ENCODE assay signal across 8 cellular contexts in genomic region chr16:3443108-3444031, GRCh38. TPM values are rescaled to one million over a fixed set of nuclear protein-coding genes. Genes with fewer than 3 reads are reported as not detected.
DNase-seq lines count a peak whose midpoint lies in the region; ATAC-seq and TF ChIP-seq lines count a peak whose summit lies in the region.

TSS of gene NAA60 (plus strand) at chr16:3443680. CDS start at chr16:3476228, 32,548 bp downstream.
TSS of gene ZNF597 (minus strand) at chr16:3443504. CDS start at chr16:3443153, 351 bp downstream.

- peak within 1 kb of the TSS; percentile 74 for H3K9ac ChIP-seq in neural cell (ENCODE audit: low read length)

- H3K27ac ChIP-seq in neural cell (ENCODE audit: low read length) (peak within 1 kb of the TSS; percentile 75), stomach (peak within 1 kb of the TSS; percentile 61 to 83 (median 80))

- H3K4me2 ChIP-seq in neural cell (ENCODE audit: low read length) = peak within 1 kb of the TSS; percentile 51

- TF ChIP-seq EP300 in Ishikawa (IDR thresholded peaks at IDR 0.05; ENCODE audit: borderline replicate concordance) = no peak
- TF ChIP-seq EP300 in neural cell (conservative IDR thresholded peaks at IDR 0.05; ENCODE audit: poor library complexity, severe bottlenecking) = no peak
- no peak for TF ChIP-seq EP300 in stomach (IDR thresholded peaks at IDR 0.05)

- H3K27me3 Mint-ChIP-seq in Calu3 (ENCODE audit: unreplicated experiment) = peaks cover 7% of the 10 kb centered on the region

- no peaks in the 10 kb centered on the region for H3F3A ChIP-seq in neural cell (ENCODE audit: insufficient read depth, low read length, poor library complexity, severe bottlenecking)

- TF ChIP-seq RAD21 in Ishikawa (IDR thresholded peaks at IDR 0.05; ENCODE audit: low read depth) (no peak), neural cell (conservative IDR thresholded peaks at IDR 0.05) (no peak)

- peak within 1 kb of the TSS; percentile 69 for H3K4me3 Mint-ChIP-seq in Calu3 (ENCODE audit: low read depth, unreplicated experiment)

- H3K27ac Mint-ChIP-seq in Calu3 (ENCODE audit: unreplicated experiment) = peak within 1 kb of the TSS; percentile 65

- CTCF ChIA-PET in Calu3 (lab: Charles Lee) = interaction anchor here (1.2 kb wide), 1 partner anchor 11 kb away, joined by 3 read pairs; no protein-coding TSS in a partner anchor

- peak; percentile 84 for ATAC-seq in GM21515 (IDR thresholded peaks at IDR 0.05; ENCODE audit: unreplicated experiment)

- BruUV-seq in Calu3 (replicated peaks; lab: Mats Ljungman, UMichigan) = no TSS peak

- peak within 1 kb of the TSS; percentile 51 to 71 for H3K4me3 ChIP-seq in foreskin fibroblast (ENCODE audit: low read depth in 1 of 2, low read length in 2 of 2)
- peak within 1 kb of the TSS; percentile 71 for H3K4me3 ChIP-seq in neural cell (ENCODE audit: low read length)
- H3K4me3 ChIP-seq in stomach = peak within 1 kb of the TSS; percentile 53 to 81 (median 69)

- peaks cover 40% of the 10 kb centered on the region for H3K36me3 Mint-ChIP-seq in Calu3 (ENCODE audit: insufficient read depth, unreplicated experiment)

- TF ChIP-seq CTCF in Calu3 (IDR thresholded peaks at IDR 0.05; ENCODE audit: unreplicated experiment) = no peak
- TF ChIP-seq CTCF in foreskin fibroblast (IDR thresholded peaks at IDR 0.05; ENCODE audit: low read depth, low read length) = no peak
- no peak for TF ChIP-seq CTCF in neural cell (IDR thresholded peaks at IDR 0.05; ENCODE audit: poor library complexity, severe bottlenecking)
- no peak for TF ChIP-seq CTCF in stomach (IDR thresholded peaks at IDR 0.05)

- intact Hi-C loops in Calu3 (cut with micrococcal nuclease; ENCODE audit: unreplicated experiment) = no loop called here
- intact Hi-C loops in stomach (cut with DNase I; ENCODE audit: low total_unique reads) = no loop called here

- H4K20me1 ChIP-seq in neural cell (ENCODE audit: insufficient read depth) = no peaks in the 10 kb centered on the region

- peak within 1 kb of the TSS; percentile 46 for H2AFZ ChIP-seq in neural cell (ENCODE audit: low read depth, low read length)

- H3K27me3 ChIP-seq in neural cell (ENCODE audit: insufficient read depth, low read depth, low read length) (no peaks in the 10 kb centered on the region), stomach (no peaks in the 10 kb centered on the region)

- H3K4me1 Mint-ChIP-seq in Calu3 (ENCODE audit: low read depth, unreplicated experiment) = no peaks in the 10 kb centered on the region

- peaks cover 7% of the 10 kb centered on the region for H3K9me3 Mint-ChIP-seq in Calu3 (ENCODE audit: low read depth, unreplicated experiment)

- DNase-seq in Calu3 (peak; percentile 64), activated gamma-delta T cell treated with Interleukin-2 at 50 U/mL for 16 hours (peak; percentile 72), foreskin fibroblast (peak; percentile 83 to 92), stomach (peak; percentile 81)

- no peaks in the 10 kb centered on the region for H3K9me3 ChIP-seq in neural cell (ENCODE audit: low read length)
- peaks cover 2 to 20% (median 13%) of the 10 kb centered on the region in 4 donors for H3K9me3 ChIP-seq in stomach

- 39 to 55% (median 43%) methylated on average over 50 to 61 of the region's 61 CpGs for WGBS in stomach, 5 donors

- TF ChIP-seq POLR2A in Raji (IDR thresholded peaks at IDR 0.05; ENCODE audit: insufficient read depth, low read depth, low read length) (peak; percentile 57; the same call in 1 of the 2 replicates), stomach (IDR thresholded peaks at IDR 0.05) (no peak)

- H3K36me3 ChIP-seq in neural cell (ENCODE audit: insufficient read depth, low read length) (no peaks in the 10 kb centered on the region), stomach (peaks cover 0 to 42% (median 36%) of the 10 kb centered on the region in 4 donors)

- H3K79me2 ChIP-seq in neural cell (replicated peaks; ENCODE audit: insufficient read depth, low read length) = peaks cover 10% of the 10 kb centered on the region

- no peaks in the 10 kb centered on the region for H3K9me2 ChIP-seq in neural cell (ENCODE audit: insufficient read depth, low read length)

- peaks cover 8 to 18% (median 16%) of the 10 kb centered on the region in 4 donors for H3K4me1 ChIP-seq in stomach

TF ChIP-seq in Ishikawa, 13 proteins besides CTCF, POLR2A, EP300 and RAD21:
- peak; percentile 61 for TF ChIP-seq MAX (IDR thresholded peaks at IDR 0.05)
- peak; percentile 69 for TF ChIP-seq EGR1 (IDR thresholded peaks at IDR 0.05)
- no peak for TF ChIP-seq ZBTB7A (IDR thresholded peaks at IDR 0.05; ENCODE audit: low read depth)

TF ChIP-seq in neural cell, 6 proteins besides CTCF, POLR2A, EP300 and RAD21:
- TF ChIP-seq SMC3 (conservative IDR thresholded peaks at IDR 0.05; ENCODE audit: poor library complexity) (no peak), POLR2AphosphoS5 (IDR thresholded peaks at IDR 0.05) (peak; percentile 78), EZH2 (IDR thresholded peaks at IDR 0.05; ENCODE audit: borderline replicate concordance, insufficient read depth, low read length, poor library complexity, severe bottlenecking) (no peak), TAF1 (IDR thresholded peaks at IDR 0.05; ENCODE audit: low read depth) (no peak), REST (IDR thresholded peaks at IDR 0.05; ENCODE audit: borderline replicate concordance) (peak; percentile 21), MXI1 (conservative IDR thresholded peaks at IDR 0.05; ENCODE audit: poor library complexity, severe bottlenecking) (peak; percentile 91)

RNA-seq across cellular contexts. Expression of gene NAA60, which starts in this region (rescaled TPM):
- total RNA-seq in Calu3 (2022) = 53.2 and 63.4 TPM in 2 replicates
- 15.1 and 32.0 TPM in 2 replicates for polyA plus RNA-seq in neural cell
- 22.9 and 30.7 TPM in 2 replicates for polyA minus RNA-seq in neural cell
- total RNA-seq in stomach = 100 to 1,000 TPM in 2 of 5 donors, 10 to 100 TPM in 3; 25.3 to 155 (median 84.9) TPM
- 10 to 100 TPM; 39.3 to 55.3 (median 54.4) TPM for polyA plus RNA-seq in stomach

RNA-seq across cellular contexts. Expression of gene ZNF597, which starts in this region (rescaled TPM):
- total RNA-seq in Calu3 (2022) (2.7 TPM in 2 replicates), stomach (1 to 10 TPM in 2 of 5 donors, under 1 TPM in 2, not detected in 1; 0.45 to 2.2 (median 1.1) TPM)
- polyA plus RNA-seq in neural cell (1.8 and 2.0 TPM in 2 replicates), stomach (1 to 10 TPM in 1 of 3 donors, under 1 TPM in 2; 0.68 to 1.1 (median 0.78) TPM)
- 6.1 and 6.8 TPM in 2 replicates for polyA minus RNA-seq in neural cell

Comparison
In these comparisons a context has a peak if more than half of its experiments do, and no peak if none do; other contexts are left out.
1. Peak in every context shown above with its lines: DNase-seq, ATAC-seq, H3K4me3 ChIP-seq and H3K27ac ChIP-seq.